ENCODE assay signal across 8 cellular contexts in genomic region chr22:30047364-30047738, GRCh38. TPM values are rescaled to one million over a fixed set of nuclear protein-coding genes. Genes with fewer than 3 reads are reported as not detected.
DNase-seq lines count a peak whose midpoint lies in the region; ATAC-seq and TF ChIP-seq lines count a peak whose summit lies in the region.

No MANE protein-coding gene starts in this region.

- CTCF ChIA-PET in MCF 10A (lab: Yijun Ruan, JAX) = interaction anchor here (1.1 kb wide), 1 partner anchor 42 kb away, joined by 4 read pairs; no protein-coding TSS in a partner anchor

- H3K4me1 ChIP-seq in left lung = peaks cover 0 to 5% of the 10 kb centered on the region in 2 donors
- peaks cover 6 to 12% of the 10 kb centered on the region in 2 donors for H3K4me1 ChIP-seq in adrenal gland (replicated peaks in 1 of 2)

- H3K27ac Mint-ChIP-seq in MCF 10A (ENCODE audit: low read depth, unreplicated experiment) = no peak overlapping the region

- H3K9me3 ChIP-seq in KOPT-K1 (ENCODE audit: insufficient read depth, low read length, poor library complexity, severe bottlenecking) (no peaks in the 10 kb centered on the region), left lung (no peaks in the 10 kb centered on the region), adrenal gland (replicated peaks in 1 of 3) (no peaks in the 10 kb centered on the region)

- peaks cover 19% of the 10 kb centered on the region for H3K4me1 Mint-ChIP-seq in MCF 10A (ENCODE audit: insufficient read depth, unreplicated experiment)

- H3K36me3 Mint-ChIP-seq in MCF 10A (ENCODE audit: insufficient read depth, unreplicated experiment) = no peaks in the 10 kb centered on the region

- WGBS in adrenal gland, 4 donors = 62 to 71% (median 68%) methylated on average over 3 of the region's 3 CpGs

- peak; percentile 12 for DNase-seq in CMK (ENCODE audit: low read depth)
- DNase-seq in activated CD4-positive, alpha-beta T cell treated with anti-CD3 and anti-CD28 coated beads, Interleukin-2, amount 50 U/mL, for 1 hour = peak; percentile 24
- no peak for DNase-seq in left lung
- no peak for DNase-seq in MCF 10A (ENCODE audit: unreplicated experiment)
- DNase-seq in adrenal gland = no peak

- POLR2A ChIA-PET in MCF 10A (lab: Yijun Ruan, JAX) = interaction anchor here (1.2 kb wide), 1 partner anchor 9 kb away, joined by 3 read pairs; no protein-coding TSS in a partner anchor

- no TSS peak for BruUV-seq in MCF 10A (replicated peaks; lab: Mats Ljungman, UMichigan)

- ATAC-seq in left lung (peak; percentile 24), GM18519 (IDR thresholded peaks at IDR 0.05; ENCODE audit: low FRiP score, unreplicated experiment) (no peak), GM19035 (IDR thresholded peaks at IDR 0.05; ENCODE audit: unreplicated experiment) (no peak)

- H3K27me3 Mint-ChIP-seq in MCF 10A (ENCODE audit: insufficient read depth, unreplicated experiment) = no peaks in the 10 kb centered on the region

- no peak overlapping the region for H3K4me3 ChIP-seq in left lung
- H3K4me3 ChIP-seq in adrenal gland = no peak overlapping the region

- no peak for TF ChIP-seq POLR2A in adrenal gland (IDR thresholded peaks at IDR 0.05)

- TF ChIP-seq CTCF in left lung (IDR thresholded peaks at IDR 0.05) = no peak
- no peak for TF ChIP-seq CTCF in MCF 10A (IDR thresholded peaks at IDR 0.05; ENCODE audit: unreplicated experiment)
- TF ChIP-seq CTCF in adrenal gland (IDR thresholded peaks at IDR 0.05) = no peak

- intact Hi-C loops in left lung (cut with DNase I) = no loop called here
- intact Hi-C loops in MCF 10A (cut with micrococcal nuclease) = no loop called here
- intact Hi-C loops in adrenal gland (cut with DNase I) = no loop called here

- no peaks in the 10 kb centered on the region for H3K27me3 ChIP-seq in left lung
- H3K27me3 ChIP-seq in adrenal gland = no peaks in the 10 kb centered on the region

- no peaks in the 10 kb centered on the region for H3K9me3 Mint-ChIP-seq in MCF 10A (ENCODE audit: unreplicated experiment)

- peak overlapping the region; percentile 54 for H3K27ac ChIP-seq in KOPT-K1 (ENCODE audit: low read depth, low read length, poor library complexity, severe bottlenecking)
- no peak overlapping the region for H3K27ac ChIP-seq in left lung
- H3K27ac ChIP-seq in adrenal gland = no peak overlapping the region

- H3K36me3 ChIP-seq in KOPT-K1 (ENCODE audit: insufficient read depth, low read length) (no peaks in the 10 kb centered on the region), left lung (no peaks in the 10 kb centered on the region), adrenal gland (replicated peaks in 1 of 2) (no peaks in the 10 kb centered on the region)

- no peak overlapping the region for H3K4me3 Mint-ChIP-seq in MCF 10A (ENCODE audit: unreplicated experiment)

RNA-seq across cellular contexts. Expression of gene HORMAD2, which starts 32.9 kb away (rescaled TPM):
- under 1 TPM in 1 of 2 donors, not detected in 1; 0.13 TPM for total RNA-seq in left lung
- not detected in 2 replicates for total RNA-seq in MCF 10A (2022)
- not detected for total RNA-seq in adrenal gland
- polyA plus RNA-seq in adrenal gland = not detected

Comparison
In these comparisons a context has a peak if more than half of its experiments do, and no peak if none do; other contexts are left out.
1. DNase-seq: peak in CMK (single experiment) and activated CD4-positive, alpha-beta T cell treated with anti-CD3 and anti-CD28 coated beads, Interleukin-2, amount 50 U/mL, for 1 hour (single experiment); none in left lung (0 of 2), MCF 10A (single experiment) and adrenal gland (0 of 7).